ENCODE assay signal across 8 cellular contexts in genomic region chr19:511101-511841, GRCh38. TPM values are rescaled to one million over a fixed set of nuclear protein-coding genes. Genes with fewer than 3 reads are reported as not detected.
A peak's percentile ranks its signal among the peaks of the same experiment; 100 is the strongest.
DNase-seq lines count a peak whose midpoint lies in the region; ATAC-seq and TF ChIP-seq lines count a peak whose summit lies in the region.

No MANE protein-coding gene starts in this region.

- DNase-seq in DMS 273 (lab: John Stamatoyannopoulos, UW; ENCODE audit: unreplicated experiment) (peak; percentile 85), NCI-H187 (lab: John Stamatoyannopoulos, UW) (peak; percentile 75 to 96), mucosa of descending colon (peak; percentile 82 to 92 (median 83)), epidermal melanocyte (ENCODE audit: insufficient read length, low spot score) (no peak)
- DNase-seq in activated CD4-positive, CD25-positive, alpha-beta regulatory T cell treated with anti-CD3 and anti-CD28 coated beads, Interleukin-2, amount 50 U/mL, for 72 hours = peak; percentile 69
- DNase-seq in central memory CD4-positive, alpha-beta T cell = peak; percentile 98
- DNase-seq in stimulated activated naive CD4-positive, alpha-beta T cell (lab: John Stamatoyannopoulos, UW) = peak; percentile 89 to 96 (median 93)

- intact Hi-C loops in mucosa of descending colon (cut with DNase I, micrococcal nuclease) = no loop called here

- H3K36me3 ChIP-seq in mucosa of descending colon (ENCODE audit: low read depth) = no peaks in the 10 kb centered on the region

- no peak for TF ChIP-seq CTCF in mucosa of descending colon (IDR thresholded peaks at IDR 0.05)

- no peaks in the 10 kb centered on the region for H3K9me3 ChIP-seq in mucosa of descending colon

- no peak overlapping the region for H3K4me3 ChIP-seq in mucosa of descending colon

- peaks cover 31% of the 10 kb centered on the region for H3K4me1 ChIP-seq in mucosa of descending colon (ENCODE audit: low read depth)

- ATAC-seq in mucosa of descending colon (peak; percentile 62), HG02852 (IDR thresholded peaks at IDR 0.05; ENCODE audit: unreplicated experiment) (no peak)

RNA-seq across cellular contexts. Expression of gene TPGS1, which starts 4.0 kb away (rescaled TPM):
- 10 to 100 TPM; 15.5 to 20.6 (median 16.0) TPM for total RNA-seq in mucosa of descending colon

RNA-seq across cellular contexts. Expression of gene MADCAM1, which starts 15.0 kb away (rescaled TPM):
- total RNA-seq in mucosa of descending colon = 1 to 10 TPM; 2.3 to 4.3 (median 4.1) TPM

RNA-seq across cellular contexts. Expression of gene CDC34, which starts 20.3 kb away (rescaled TPM):
- total RNA-seq in mucosa of descending colon = 10 to 100 TPM; 64.6 to 78.0 (median 71.2) TPM

RNA-seq across cellular contexts. Expression of gene GZMM, which starts 32.6 kb away (rescaled TPM):
- 1 to 10 TPM in 2 of 3 donors, under 1 TPM in 1; 0.76 to 1.4 (median 1.4) TPM for total RNA-seq in mucosa of descending colon

RNA-seq across cellular contexts. Expression of gene SHC2, which starts 50.4 kb away (rescaled TPM):
- total RNA-seq in mucosa of descending colon = 10 to 100 TPM in 1 of 3 donors, 1 to 10 TPM in 2; 5.3 to 39.3 (median 6.0) TPM
